27 cellular contexts compared by ENCODE assay signal in genomic region chr4:79877511-79877910, GRCh38.
"Had no signal": no experiment of that assay in that cellular context is flagged by ENCODE, and none has a peak within 500 bp of the region (broad histone marks: within the 10 kb centered on the region; RNA-seq: fewer than 3 reads in every experiment).

No MANE protein-coding gene starts in this region.

- H3K27me3 Mint-ChIP-seq: stimulated activated memory B cell treated with anti-CD40 and anti-IgM and Interleukin-4, amounts not matched to agents 10 μg/mL and 1 μg/mL and 100 μg/mL, for 72 hours; stimulated activated naive B cell treated with anti-CD40 and anti-IgM and Interleukin-4, amounts not matched to agents 10 μg/mL and 1 μg/mL and 100 μg/mL, for 72 hours; stimulated activated naive CD8-positive, alpha-beta T cell treated with anti-CD3 and anti-CD28 coated beads, Interleukin-15, amount 100 ng/mL, for 72 hours; stimulated activated naive CD8-positive, alpha-beta T cell treated with anti-CD3 and anti-CD28 coated beads, Interleukin-15, Interleukin-2, amounts not matched to agents 100 ng/mL and 50 ng/mL, for 24 hours; type B pancreatic cell had no signal

- H3K27me3 ChIP-seq: stomach, suprapubic skin, testis, thyroid gland, tibial artery, tibial nerve, transverse colon, upper lobe of left lung, upper lobe of right lung, uterus, vagina had no signal

- H3K4me1 ChIP-seq: stomach, suprapubic skin, testis, thyroid gland, tibial artery, transverse colon, upper lobe of left lung, upper lobe of right lung, uterus, vagina had no signal

- H3K4me3 ChIP-seq: stomach, suprapubic skin, testis, thoracic aorta, thyroid gland, tibial artery, tibial nerve, transverse colon, upper lobe of left lung, upper lobe of right lung, uterus, vagina had no signal

- H3K27ac ChIP-seq: stomach, suprapubic skin, testis, thoracic aorta, thyroid gland, tibial artery, tibial nerve, transverse colon, upper lobe of left lung, upper lobe of right lung, uterus, vagina had no signal

- DNase-seq: stimulated activated CD4-positive, alpha-beta T cell treated with anti-CD3 and anti-CD28 coated beads, Interleukin-2, amount 100 ng/mL, for 48 hours; stimulated activated CD4-positive, alpha-beta T cell treated with anti-CD3 and anti-CD28 coated beads, Interleukin-4, amount 100 ng/mL, for 1 hour; stimulated activated CD4-positive, alpha-beta T cell treated with anti-CD3 and anti-CD28 coated beads, Interleukin-4, amount 100 ng/mL, for 24 hours; stimulated activated CD4-positive, alpha-beta T cell treated with anti-CD3 and anti-CD28 coated beads, Interleukin-4, amount 100 ng/mL, for 4 hours; stimulated activated CD8-positive, alpha-beta memory T cell treated with anti-CD3 and anti-CD28 coated beads, Interleukin-4, amount 100 ng/mL, for 48 hours; stimulated activated naive B cell treated with anti-CD40 and anti-IgM and Interleukin-4, amounts not matched to agents 10 μg/mL and 1 μg/mL and 100 μg/mL, for 72 hours; stimulated activated naive CD4-positive, alpha-beta T cell; stimulated activated naive CD4-positive, alpha-beta T cell treated with Interleukin-2 at 50 U/mL for 16 hours; stimulated activated naive CD8-positive, alpha-beta T cell treated with anti-CD3 and anti-CD28 coated beads, Interleukin-15, amount 100 ng/mL, for 72 hours; stimulated activated naive CD8-positive, alpha-beta T cell treated with anti-CD3 and anti-CD28 coated beads, Interleukin-15, Interleukin-2, amounts not matched to agents 100 U/mL and 50 U/mL, for 24 hours; stomach; substantia nigra; testis; thyroid gland; tibial artery; transverse colon; upper lobe of left lung; upper lobe of right lung; uterus had no signal

- H3K4me1 Mint-ChIP-seq: stimulated activated effector memory CD8-positive, alpha-beta T cell treated with anti-CD3 and anti-CD28 coated beads, Interleukin-12 subunit alpha, Interleukin-12 subunit beta, amount 100 ng/mL, for 72 hours; stimulated activated memory B cell treated with anti-CD40 and anti-IgM and Interleukin-4, amounts not matched to agents 10 μg/mL and 1 μg/mL and 100 μg/mL, for 72 hours; stimulated activated naive B cell treated with anti-CD40 and anti-IgM and Interleukin-4, amounts not matched to agents 10 μg/mL and 1 μg/mL and 100 μg/mL, for 72 hours; stimulated activated naive CD8-positive, alpha-beta T cell treated with anti-CD3 and anti-CD28 coated beads, Interleukin-15, amount 100 ng/mL, for 72 hours had no signal

- H3K36me3 Mint-ChIP-seq: stimulated activated effector memory CD8-positive, alpha-beta T cell treated with anti-CD3 and anti-CD28 coated beads, Interleukin-12 subunit alpha, Interleukin-12 subunit beta, amount 100 ng/mL, for 72 hours; stimulated activated memory B cell treated with anti-CD40 and anti-IgM and Interleukin-4, amounts not matched to agents 10 μg/mL and 1 μg/mL and 100 μg/mL, for 72 hours; stimulated activated naive B cell treated with anti-CD40 and anti-IgM and Interleukin-4, amounts not matched to agents 10 μg/mL and 1 μg/mL and 100 μg/mL, for 72 hours; type B pancreatic cell had no signal

- H3K36me3 ChIP-seq: stomach, suprapubic skin, thoracic aorta, thyroid gland, tibial artery, tibial nerve, transverse colon, upper lobe of left lung, upper lobe of right lung, uterus, vagina had no signal

- H3K9me3 ChIP-seq: stomach, suprapubic skin, testis, thoracic aorta, thyroid gland, tibial artery, tibial nerve, transverse colon, upper lobe of left lung, upper lobe of right lung, uterus, vagina had no signal

- H3K4me3 Mint-ChIP-seq: stimulated activated effector memory CD8-positive, alpha-beta T cell treated with anti-CD3 and anti-CD28 coated beads, Interleukin-12 subunit alpha, Interleukin-12 subunit beta, amount 100 ng/mL, for 72 hours; stimulated activated memory B cell treated with anti-CD40 and anti-IgM and Interleukin-4, amounts not matched to agents 10 μg/mL and 1 μg/mL and 100 μg/mL, for 72 hours; stimulated activated naive B cell treated with anti-CD40 and anti-IgM and Interleukin-4, amounts not matched to agents 10 μg/mL and 1 μg/mL and 100 μg/mL, for 72 hours; stimulated activated naive CD8-positive, alpha-beta T cell treated with anti-CD3 and anti-CD28 coated beads, Interleukin-15, amount 100 ng/mL, for 72 hours; stimulated activated naive CD8-positive, alpha-beta T cell treated with anti-CD3 and anti-CD28 coated beads, Interleukin-15, Interleukin-2, amounts not matched to agents 100 ng/mL and 50 ng/mL, for 24 hours; type B pancreatic cell had no signal

- H3K27ac Mint-ChIP-seq: stimulated activated effector memory CD8-positive, alpha-beta T cell treated with anti-CD3 and anti-CD28 coated beads, Interleukin-12 subunit alpha, Interleukin-12 subunit beta, amount 100 ng/mL, for 72 hours; stimulated activated memory B cell treated with anti-CD40 and anti-IgM and Interleukin-4, amounts not matched to agents 10 μg/mL and 1 μg/mL and 100 μg/mL, for 72 hours; stimulated activated naive B cell treated with anti-CD40 and anti-IgM and Interleukin-4, amounts not matched to agents 10 μg/mL and 1 μg/mL and 100 μg/mL, for 72 hours; stimulated activated naive CD8-positive, alpha-beta T cell treated with anti-CD3 and anti-CD28 coated beads, Interleukin-15, amount 100 ng/mL, for 72 hours; stimulated activated naive CD8-positive, alpha-beta T cell treated with anti-CD3 and anti-CD28 coated beads, Interleukin-15, Interleukin-2, amounts not matched to agents 100 ng/mL and 50 ng/mL, for 24 hours; type B pancreatic cell had no signal

- ATAC-seq: stimulated activated effector memory CD8-positive, alpha-beta T cell treated with anti-CD3 and anti-CD28 coated beads, Interleukin-12 subunit alpha, Interleukin-12 subunit beta, amount 100 ng/mL, for 72 hours; stimulated activated memory B cell treated with anti-CD40 and anti-IgM and Interleukin-4, amounts not matched to agents 10 μg/mL and 1 μg/mL and 100 μg/mL, for 72 hours; stimulated activated naive B cell treated with anti-CD40 and anti-IgM and Interleukin-4, amounts not matched to agents 10 μg/mL and 1 μg/mL and 100 μg/mL, for 72 hours; stimulated activated naive CD8-positive, alpha-beta T cell treated with anti-CD3 and anti-CD28 coated beads, Interleukin-15, amount 100 ng/mL, for 72 hours; stimulated activated naive CD8-positive, alpha-beta T cell treated with anti-CD3 and anti-CD28 coated beads, Interleukin-15, Interleukin-2, amounts not matched to agents 100 U/mL and 50 U/mL, for 24 hours; upper lobe of right lung had no signal
